32 cellular contexts compared by ENCODE assay signal in the genomic region with DNA sequence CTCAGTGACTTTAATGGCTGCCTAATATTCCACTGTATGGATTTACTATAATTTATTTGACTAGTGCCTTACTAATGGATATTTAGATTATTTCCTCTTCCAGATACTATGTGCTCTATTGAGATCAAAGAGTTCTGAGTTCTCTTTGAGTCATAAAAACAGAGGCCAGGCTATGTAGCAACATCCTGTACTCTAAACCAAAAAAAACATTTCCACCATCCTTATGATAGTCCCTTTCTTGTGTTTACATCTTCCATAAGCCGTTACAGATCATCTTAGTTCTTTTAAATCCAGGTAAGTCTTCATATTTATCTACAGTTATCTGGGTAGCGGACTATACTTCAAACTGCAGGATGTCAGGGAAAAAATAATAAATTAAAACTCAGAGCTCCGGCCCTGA. TPM values are rescaled to one million over a fixed set of nuclear protein-coding genes. Genes with fewer than 3 reads are reported as not detected.
DNase-seq lines count a peak whose midpoint lies in the region; ATAC-seq, FAIRE-seq and TF ChIP-seq lines count a peak whose summit lies in the region.
"Had no signal": no experiment of that assay in that cellular context is flagged by ENCODE, and none has a peak within 500 bp of the region (broad histone marks: within the 10 kb centered on the region; RNA-seq: fewer than 3 reads in every experiment).

No MANE protein-coding gene starts in this region.

- in situ Hi-C loops in brain microvascular endothelial cell (cut with HindIII; ENCODE audit: low pct_ligation_motif_present, low sequenced_read_pairs): no loop called here

- no peaks in the 10 kb centered on the region for H3K27me3 Mint-ChIP-seq in MCF 10A (ENCODE audit: insufficient read depth, unreplicated experiment)
- H3K27me3 Mint-ChIP-seq: progenitor cell of endocrine pancreas, type B pancreatic cell had no signal

- H3K9me3 ChIP-seq in breast epithelium (peaks cover 0 to 11% of the 10 kb centered on the region in 2 donors), MG63 (no peaks in the 10 kb centered on the region)
- H3K9me3 ChIP-seq: sigmoid colon had no signal

- BruUV-seq in MCF 10A (replicated peaks; lab: Mats Ljungman, UMichigan): no TSS peak

- H3K27ac Mint-ChIP-seq in MCF 10A (ENCODE audit: low read depth, unreplicated experiment): peak overlapping the region; percentile 20
- H3K27ac Mint-ChIP-seq: activated naive CD4-positive, alpha-beta T cell treated with anti-CD3 and anti-CD28 coated beads, Interleukin-2, amount 50 U/mL, for 24 hours; activated T-helper 17 cell treated with anti-CD3 and anti-CD28 coated beads, Interleukin-2, amount 50 U/mL, for 72 hours; B cell; effector memory CD8-positive, alpha-beta T cell; GM23338; progenitor cell of endocrine pancreas; type B pancreatic cell; WTC11 had no signal

- FAIRE-seq in GM19239 (lab: Jason Lieb, UNC): no peak

- ATAC-seq in HG03439 (IDR thresholded peaks at IDR 0.05; ENCODE audit: unreplicated experiment): no peak
- ATAC-seq: activated T-helper 17 cell treated with anti-CD3 and anti-CD28 coated beads, Interleukin-2, amount 50 U/mL, for 72 hours; effector memory CD8-positive, alpha-beta T cell; GM23338; heart left ventricle; WTC11 had no signal

- no peak overlapping the region for H3K4me3 Mint-ChIP-seq in MCF 10A (ENCODE audit: unreplicated experiment)
- H3K4me3 Mint-ChIP-seq: activated naive CD4-positive, alpha-beta T cell treated with anti-CD3 and anti-CD28 coated beads, Interleukin-2, amount 50 U/mL, for 24 hours; activated T-helper 17 cell treated with anti-CD3 and anti-CD28 coated beads, Interleukin-2, amount 50 U/mL, for 72 hours; B cell; effector memory CD8-positive, alpha-beta T cell; GM23338; type B pancreatic cell; WTC11 had no signal

- CTCF ChIA-PET in MCF 10A (lab: Yijun Ruan, JAX): no interaction called here

- H3K36me3 ChIP-seq in breast epithelium (no peaks in the 10 kb centered on the region), brain microvascular endothelial cell (replicated peaks) (no peaks in the 10 kb centered on the region), MG63 (no peaks in the 10 kb centered on the region)
- H3K36me3 ChIP-seq: ascending aorta, esophagus squamous epithelium, heart left ventricle, sigmoid colon, stomach had no signal

- H3K27me3 ChIP-seq in breast epithelium: no peaks in the 10 kb centered on the region
- no peaks in the 10 kb centered on the region for H3K27me3 ChIP-seq in brain microvascular endothelial cell (replicated peaks)
- no peaks in the 10 kb centered on the region for H3K27me3 ChIP-seq in MG63
- H3K27me3 ChIP-seq: ascending aorta, esophagus squamous epithelium, heart left ventricle, sigmoid colon, stomach had no signal

- peak; percentile 61 for DNase-seq in MCF 10A (ENCODE audit: unreplicated experiment)
- no peak for DNase-seq in breast epithelium (ENCODE audit: low spot score in 2 of 2)
- DNase-seq in brain microvascular endothelial cell: no peak
- DNase-seq in fibroblast of peridontal ligament (ENCODE audit: extremely low read depth): peak; percentile 65
- DNase-seq in stimulated activated CD4-positive, alpha-beta T cell treated with anti-CD3 and anti-CD28 coated beads, Interleukin-4, amount 100 ng/mL, for 1 hour: no peak
- DNase-seq in GM19239 (ENCODE audit: insufficient read length, low spot score): no peak
- DNase-seq in MG63: no peak
- DNase-seq: activated CD4-positive, alpha-beta T cell treated with anti-CD3 and anti-CD28 coated beads, Interleukin-2, amount 50 U/mL, for 4 hours; activated CD8-positive, alpha-beta memory T cell treated with anti-CD3 and anti-CD28 coated beads, Interleukin-2, amount 50 U/mL, for 48 hours; DMS153; effector memory CD8-positive, alpha-beta T cell; esophagus squamous epithelium; GF-D8; heart left ventricle; Karpas-422; NCI-H1092 treated with DMSO at 0.1 percent for 48 hours; NCI-H2029; NCI-H226; NCI-H748 treated with DMSO at 0.1 percent for 48 hours; sigmoid colon; stimulated activated CD8-positive, alpha-beta memory T cell treated with anti-CD3 and anti-CD28 coated beads, Interleukin-4, amount 100 ng/mL, for 48 hours; stomach had no signal

- H3K9me3 Mint-ChIP-seq in MCF 10A (ENCODE audit: unreplicated experiment): peaks cover 13% of the 10 kb centered on the region
- H3K9me3 Mint-ChIP-seq: activated naive CD4-positive, alpha-beta T cell treated with anti-CD3 and anti-CD28 coated beads, Interleukin-2, amount 50 U/mL, for 24 hours; activated T-helper 17 cell treated with anti-CD3 and anti-CD28 coated beads, Interleukin-2, amount 50 U/mL, for 72 hours; effector memory CD8-positive, alpha-beta T cell; GM23338 had no signal

- H3K4me1 Mint-ChIP-seq in MCF 10A (ENCODE audit: insufficient read depth, unreplicated experiment): peaks cover 21% of the 10 kb centered on the region
- H3K4me1 Mint-ChIP-seq: activated naive CD4-positive, alpha-beta T cell treated with anti-CD3 and anti-CD28 coated beads, Interleukin-2, amount 50 U/mL, for 24 hours; B cell; GM23338; WTC11 had no signal

- POLR2A ChIA-PET in MCF 10A (lab: Yijun Ruan, JAX): no interaction called here

- TF ChIP-seq CTCF in MCF 10A (IDR thresholded peaks at IDR 0.05; ENCODE audit: unreplicated experiment) (no peak), breast epithelium (IDR thresholded peaks at IDR 0.05) (no peak), brain microvascular endothelial cell (IDR thresholded peaks at IDR 0.05; ENCODE audit: low read depth, low read length, missing control alignments) (no peak)

- H3K4me3 ChIP-seq in breast epithelium: no peak overlapping the region
- H3K4me3 ChIP-seq in brain microvascular endothelial cell (ENCODE audit: low read depth, low read length): no peak overlapping the region
- no peak overlapping the region for H3K4me3 ChIP-seq in MG63
- H3K4me3 ChIP-seq: ascending aorta, esophagus squamous epithelium, GM23338, heart left ventricle, sigmoid colon, stomach had no signal

- no peak overlapping the region for H3K27ac ChIP-seq in breast epithelium
- peak overlapping the region; percentile 67 for H3K27ac ChIP-seq in brain microvascular endothelial cell
- H3K27ac ChIP-seq: 22Rv1, ascending aorta, esophagus squamous epithelium, heart left ventricle, sigmoid colon, stomach had no signal

- TF ChIP-seq POLR2A in breast epithelium (IDR thresholded peaks at IDR 0.05): no peak

- H3K36me3 Mint-ChIP-seq in MCF 10A (ENCODE audit: insufficient read depth, unreplicated experiment): no peaks in the 10 kb centered on the region
- H3K36me3 Mint-ChIP-seq: activated naive CD4-positive, alpha-beta T cell treated with anti-CD3 and anti-CD28 coated beads, Interleukin-2, amount 50 U/mL, for 24 hours; type B pancreatic cell; WTC11 had no signal

- intact Hi-C loops in MCF 10A (cut with micrococcal nuclease): no loop called here
- intact Hi-C loops in breast epithelium (cut with DNase I; ENCODE audit: low total_unique reads): no loop called here

- no peaks in the 10 kb centered on the region for H3K4me1 ChIP-seq in breast epithelium
- H3K4me1 ChIP-seq: ascending aorta, esophagus squamous epithelium, heart left ventricle, sigmoid colon, stomach had no signal

RNA-seq across cellular contexts. Expression of a gene that starts 56.6 kb away (rescaled TPM):
- total RNA-seq in MCF 10A (2022) (33.9 and 37.1 TPM in 2 replicates), breast epithelium (10 to 100 TPM; 21.0 to 32.2 (median 26.9) TPM)
- total RNA-seq in MG63 (2014; rRNA removed; shearing (Covaris generic); ENCODE audit: low replicate concordance): 12.6 and 25.9 TPM in 2 replicates

Comparison
In these comparisons a context has a peak if more than half of its experiments do, and no peak if none do; other contexts are left out.
1. DNase-seq: peak in MCF 10A (single experiment) and fibroblast of peridontal ligament (single experiment); none in breast epithelium (0 of 2), brain microvascular endothelial cell (single experiment), stimulated activated CD4-positive, alpha-beta T cell treated with anti-CD3 and anti-CD28 coated beads, Interleukin-4, amount 100 ng/mL, for 1 hour (single experiment), GM19239 (single experiment) and MG63 (single experiment).